Comparison of ENCODE assay signal across 8 cellular contexts in the genomic region with DNA sequence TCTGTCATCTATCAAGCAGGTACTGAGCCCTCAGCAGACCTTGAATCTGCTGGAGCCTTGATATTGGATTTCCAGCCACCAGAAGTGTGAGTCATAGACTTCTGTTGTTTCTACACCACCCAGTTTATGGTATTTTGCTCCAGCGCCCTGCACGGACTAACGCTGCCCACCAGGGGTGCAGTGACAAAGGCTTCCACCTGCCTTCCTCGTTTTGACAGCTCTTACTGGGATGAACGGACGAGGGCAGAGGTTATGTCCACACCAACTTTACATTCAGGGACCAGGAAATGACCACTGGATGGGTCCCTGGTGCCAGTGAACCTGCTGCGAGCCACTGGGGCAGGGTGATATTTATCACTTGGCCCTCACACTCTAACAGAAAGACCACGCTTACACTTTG.
DNase-seq lines count a peak whose midpoint lies in the region; ATAC-seq, FAIRE-seq and TF ChIP-seq lines count a peak whose summit lies in the region.
"Had no signal": no experiment of that assay in that cellular context is flagged by ENCODE, and none has a peak within 500 bp of the region (broad histone marks: within the 10 kb centered on the region; RNA-seq: fewer than 3 reads in every experiment).

No MANE protein-coding gene starts in this region.

- no peak overlapping the region for H3K23ac ChIP-seq in mesendoderm (ENCODE audit: low read length)

- H3K27me3 ChIP-seq in SK-N-SH (ENCODE audit: insufficient read depth) (peaks cover 27% of the 10 kb centered on the region; the same call in 1 of the 2 replicates), mesendoderm (ENCODE audit: insufficient read depth, low read length, poor library complexity) (no peaks in the 10 kb centered on the region), spleen (replicated peaks in 1 of 7) (peaks cover 0 to 62% (median 0%) of the 10 kb centered on the region in 7 donors)

- H3K27ac ChIP-seq in SK-N-SH (ENCODE audit: low read depth in 2 of 2, low read length in 1 of 2) (no peak overlapping the region), mesendoderm (ENCODE audit: low read depth, low read length) (no peak overlapping the region), spleen (no peak overlapping the region)

- H2BK120ac ChIP-seq in mesendoderm (ENCODE audit: low read depth, low read length) = no peak overlapping the region

- TF ChIP-seq CTCF in SK-N-SH (IDR thresholded peaks at IDR 0.05) (peak; percentile 27; the same call in 1 of the 2 replicates), spleen (IDR thresholded peaks at IDR 0.05 in 8 of 11, conservative IDR thresholded peaks at IDR 0.05 in 3 of 11) (no peak)

- H3K4me2 ChIP-seq in SK-N-SH (no peak overlapping the region), mesendoderm (ENCODE audit: low read length) (no peak overlapping the region)

- H3K36me3 ChIP-seq in SK-N-SH (replicated peaks in 1 of 2; ENCODE audit: control insufficient read depth in 1 of 2, insufficient read depth in 2 of 2, low read length in 1 of 2) = no peaks in the 10 kb centered on the region
- no peaks in the 10 kb centered on the region for H3K36me3 ChIP-seq in mesendoderm (ENCODE audit: control insufficient read depth, insufficient read depth, low read length)
- H3K36me3 ChIP-seq in spleen = no peaks in the 10 kb centered on the region

- no peak overlapping the region for H3K4ac ChIP-seq in mesendoderm (ENCODE audit: low read depth, low read length)

- H3K4me1 ChIP-seq in SK-N-SH (ENCODE audit: control insufficient read depth in 1 of 2, insufficient read depth in 2 of 2, low read depth in 1 of 2, low read length in 1 of 2) (no peaks in the 10 kb centered on the region), mesendoderm (ENCODE audit: control insufficient read depth, low read depth, low read length) (no peaks in the 10 kb centered on the region), spleen (peaks cover 0 to 6% (median 0%) of the 10 kb centered on the region in 6 donors)

- no peak overlapping the region for H2BK15ac ChIP-seq in mesendoderm (replicated peaks; ENCODE audit: low read depth)

- no peaks in the 10 kb centered on the region for H3K79me1 ChIP-seq in mesendoderm (ENCODE audit: low read length)

- H3F3A ChIP-seq in SK-N-SH (replicated peaks; ENCODE audit: insufficient read depth) = no peaks in the 10 kb centered on the region

- H2AFZ ChIP-seq in SK-N-SH (ENCODE audit: low read depth) = no peak overlapping the region

- H3K4me3 ChIP-seq in SK-N-SH (ENCODE audit: low read depth in 2 of 2, low read length in 1 of 2) (no peak overlapping the region), mesendoderm (ENCODE audit: low read length) (no peak overlapping the region), spleen (no peak overlapping the region)

- H3K9me3 ChIP-seq in SK-N-SH = no peaks in the 10 kb centered on the region
- H3K9me3 ChIP-seq in spleen = no peaks in the 10 kb centered on the region

- no peaks in the 10 kb centered on the region for H4K20me1 ChIP-seq in SK-N-SH (ENCODE audit: insufficient read depth)

- WGBS in SK-N-SH (ENCODE audit: low lambda C conversion rate) = 56% methylated on average over 8 of the region's 8 CpGs
- WGBS in mesendoderm (ENCODE audit: extremely low coverage, insufficient coverage, low lambda C conversion rate) = no CpG with 5 or more reads among the region's 8 CpGs
- 61 to 73% (median 71%) methylated on average over 8 of the region's 8 CpGs for WGBS in spleen, 5 donors

- TF ChIP-seq POLR2A in spleen (IDR thresholded peaks at IDR 0.05) = no peak

- H4K8ac ChIP-seq in mesendoderm (ENCODE audit: low read depth, low read length) = no peak overlapping the region

- no peak overlapping the region for H2AK5ac ChIP-seq in mesendoderm (ENCODE audit: low read length)

- no peak for TF ChIP-seq RAD21 in SK-N-SH (IDR thresholded peaks at IDR 0.05; ENCODE audit: low read length)

- FAIRE-seq in GM19239 (lab: Jason Lieb, UNC) = no peak

- intact Hi-C loops in spleen (cut with DNase I; ENCODE audit: low total_unique reads) = no loop called here

- ATAC-seq in HG02870 (IDR thresholded peaks at IDR 0.05; ENCODE audit: unreplicated experiment) = no peak

- CTCF ChIA-PET in SK-N-SH (lab: Yijun Ruan, JAX) = interaction anchor here (1.0 to 1.3 kb wide), 2 partner anchors 15 to 18 kb away, joined by 3 to 4 read pairs; no protein-coding TSS in a partner anchor

- H3K18ac ChIP-seq in mesendoderm (ENCODE audit: low read length) = no peak overlapping the region

- no peak overlapping the region for H4K5ac ChIP-seq in mesendoderm (ENCODE audit: low read length)

- no peak overlapping the region for H2BK5ac ChIP-seq in mesendoderm (ENCODE audit: low read length)

- no peak overlapping the region for H3K9ac ChIP-seq in SK-N-SH
- no peak overlapping the region for H3K9ac ChIP-seq in mesendoderm (ENCODE audit: low read length)

- POLR2A ChIA-PET in SK-N-SH (lab: Yijun Ruan, JAX) = no interaction called here

- H3K56ac ChIP-seq in mesendoderm (ENCODE audit: low read length) = no peak overlapping the region

- H3K79me2 ChIP-seq in SK-N-SH (ENCODE audit: insufficient read depth) (no peaks in the 10 kb centered on the region), mesendoderm (ENCODE audit: control insufficient read depth, insufficient read depth, low read length) (no peaks in the 10 kb centered on the region)

- DNase-seq in ELR (ENCODE audit: low read depth) (peak; percentile 46), HuH-7.5 (ENCODE audit: low spot score) (peak; percentile 68), SK-N-SH (peak; percentile 41), mesendoderm (peak; percentile 35), GM19239 (ENCODE audit: insufficient read length, low spot score) (no peak), spleen (no peak)
- DNase-seq: activated CD4-positive, CD25-positive, alpha-beta regulatory T cell treated with anti-CD3 and anti-CD28 coated beads, Interleukin-2, amount 50 U/mL, for 72 hours had no signal

- no peaks in the 10 kb centered on the region for H3K9me2 ChIP-seq in SK-N-SH

- no peak for TF ChIP-seq EP300 in SK-N-SH (IDR thresholded peaks at IDR 0.05; ENCODE audit: borderline replicate concordance in 1 of 2, low read depth in 1 of 2, low read length in 1 of 2)

TF ChIP-seq in SK-N-SH, 30 proteins besides CTCF, POLR2A, EP300 and RAD21:
- TF ChIP-seq FOXM1 (IDR thresholded peaks at IDR 0.05; ENCODE audit: low read depth) (no peak), MXI1 (IDR thresholded peaks at IDR 0.05; ENCODE audit: low read depth, low read length) (no peak), POLR2AphosphoS5 (IDR thresholded peaks at IDR 0.05; ENCODE audit: low read depth, low read length) (no peak), ELF1 (IDR thresholded peaks at IDR 0.05) (no peak), YY1 (IDR thresholded peaks at IDR 0.05; ENCODE audit: low read depth) (no peak)

Comparison
In these comparisons a context has a peak if more than half of its experiments do, and no peak if none do; other contexts are left out.
1. DNase-seq: peak in ELR (single experiment), HuH-7.5 (single experiment), SK-N-SH (single experiment) and mesendoderm (single experiment); none in GM19239 (single experiment) and spleen (single experiment).